In the genomic region with DNA sequence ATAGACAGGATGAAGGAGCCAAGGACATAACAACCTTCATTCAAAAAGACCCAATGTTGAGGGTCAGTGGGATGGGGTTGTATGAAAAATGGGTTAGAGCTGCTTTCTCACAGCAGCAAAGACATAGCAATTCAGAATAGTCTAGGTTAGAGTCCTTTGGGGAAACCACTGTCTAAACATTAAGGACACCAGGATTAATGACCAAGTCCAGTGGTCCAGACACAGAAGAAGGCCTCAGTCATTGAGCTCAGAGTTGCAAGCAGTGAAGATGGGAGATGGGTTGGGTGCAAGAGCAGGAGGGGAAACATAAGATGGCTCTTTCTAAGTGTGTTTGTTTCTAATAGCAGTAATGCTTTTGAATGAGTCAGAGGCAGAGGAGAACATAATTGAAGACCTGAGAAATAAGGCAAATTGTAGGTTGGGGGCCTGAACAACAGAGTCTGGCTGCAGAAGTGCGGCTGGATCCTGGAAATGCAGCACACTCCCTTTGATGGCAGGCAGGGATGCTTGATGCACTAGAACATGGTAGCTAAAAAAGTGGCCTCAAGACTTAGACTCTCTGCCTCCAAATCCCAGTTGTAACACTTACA, we compare ENCODE assay signal across 1 cellular context.
TF ChIP-seq lines count a peak whose summit lies in the region.

No MANE protein-coding gene starts in this region.

TF ChIP-seq in IMR-90, 13 proteins besides CTCF, POLR2A, EP300 and RAD21 (continued from another document):
- TF ChIP-seq NFE2L2 (IDR thresholded peaks at IDR 0.05; ENCODE audit: low read depth, low read length) (no peak), CEBPB (IDR thresholded peaks at IDR 0.05; ENCODE audit: low read depth, low read length) (no peak), FOS (IDR thresholded peaks at IDR 0.05; ENCODE audit: low read depth, low read length) (no peak), SMC3 (IDR thresholded peaks at IDR 0.05; ENCODE audit: low read depth, low read length) (no peak), CHD1 (IDR thresholded peaks at IDR 0.05; ENCODE audit: low read depth, low read length) (no peak), BHLHE40 (IDR thresholded peaks at IDR 0.05; ENCODE audit: low read depth, low read length) (no peak), MAZ (IDR thresholded peaks at IDR 0.05; ENCODE audit: borderline replicate concordance, low read depth, low read length) (no peak)
